1 cellular context compared by ENCODE assay signal in the genomic region with DNA sequence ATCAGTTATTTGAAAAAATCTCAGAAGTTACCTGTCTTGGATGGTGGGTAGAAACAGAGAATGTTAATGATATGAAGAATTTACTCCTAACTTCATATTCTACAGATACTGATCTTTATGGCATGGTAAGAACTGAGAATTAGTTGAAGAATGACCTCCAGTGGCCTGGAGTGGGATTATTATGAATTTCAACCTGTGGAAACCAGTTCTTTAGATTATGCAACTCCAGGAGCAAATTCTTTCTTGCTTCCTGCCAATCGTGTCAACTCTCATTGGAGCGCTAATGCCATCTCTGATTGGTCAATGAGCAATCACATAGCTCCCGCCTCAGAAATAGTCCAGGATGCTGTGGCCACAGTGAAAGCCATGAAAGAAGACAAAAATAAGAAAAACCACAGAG.
TF ChIP-seq lines count a peak whose summit lies in the region.

No MANE protein-coding gene starts in this region.

TF ChIP-seq in HCT116, 20 proteins besides CTCF, POLR2A, EP300 and RAD21 (continued from another document):
- no peak for TF ChIP-seq ZBTB33 (IDR thresholded peaks at IDR 0.05; ENCODE audit: extremely low read depth, insufficient replicate concordance, low read length)
- TF ChIP-seq, protein P1, sequence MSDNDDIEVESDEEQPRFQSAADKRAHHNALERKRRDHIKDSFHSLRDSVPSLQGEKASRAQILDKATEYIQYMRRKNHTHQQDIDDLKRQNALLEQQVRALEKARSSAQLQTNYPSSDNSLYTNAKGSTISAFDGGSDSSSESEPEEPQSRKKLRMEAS (IDR thresholded peaks at IDR 0.05) = no peak
- TF ChIP-seq ATF3 (IDR thresholded peaks at IDR 0.05) = no peak
- TF ChIP-seq EGR1 (IDR thresholded peaks at IDR 0.05; ENCODE audit: low read depth) = no peak
- no peak for TF ChIP-seq SP1 (IDR thresholded peaks at IDR 0.05; ENCODE audit: low read depth)
- TF ChIP-seq YY1 (IDR thresholded peaks at IDR 0.05; ENCODE audit: extremely low read depth, insufficient replicate concordance, low read depth, low read length) = no peak
- TF ChIP-seq ZNF274 (IDR thresholded peaks at IDR 0.05; ENCODE audit: low read depth, low read length) = no peak
- TF ChIP-seq EZH2 (IDR thresholded peaks at IDR 0.05) = no peak
- no peak for TF ChIP-seq EZH2phosphoT487 (IDR thresholded peaks at IDR 0.05; ENCODE audit: borderline replicate concordance)
- no peak for TF ChIP-seq FOSL1 (IDR thresholded peaks at IDR 0.05; ENCODE audit: low read depth)
- no peak for TF ChIP-seq SRF (IDR thresholded peaks at IDR 0.05; ENCODE audit: low read depth)
